Comparison of ENCODE assay signal across 25 cellular contexts in genomic region chr4:183343730-183344129, GRCh38. TPM values are rescaled to one million over a fixed set of nuclear protein-coding genes. Genes with fewer than 3 reads are reported as not detected.
"Had no signal": no experiment of that assay in that cellular context is flagged by ENCODE, and none has a peak within 500 bp of the region (broad histone marks: within the 10 kb centered on the region; RNA-seq: fewer than 3 reads in every experiment).

No MANE protein-coding gene starts in this region.

- DNase-seq: dermis blood vessel endothelial cell; esophagus squamous epithelium; foreskin fibroblast; kidney glomerular epithelial cell; mammary epithelial cell; mucosa of descending colon; naive thymus-derived CD8-positive, alpha-beta T cell; nucleus accumbens; ovary; right cardiac atrium; stimulated activated CD4-positive, alpha-beta T cell treated with anti-CD3 and anti-CD28 coated beads, Interleukin-15, amount 100 ng/mL, for 24 hours; stimulated activated CD4-positive, alpha-beta T cell treated with anti-CD3 and anti-CD28 coated beads, Interleukin-1b, Interleukin-23, amount 100 ng/mL, for 48 hours; stimulated activated CD4-positive, alpha-beta T cell treated with anti-CD3 and anti-CD28 coated beads, Interleukin-4, amount 100 ng/mL, for 24 hours; tibial artery had no signal

- H3K27ac ChIP-seq: esophagus squamous epithelium, gastroesophageal sphincter, hepatocyte, neural progenitor cell, ovary, tibial artery, upper lobe of left lung, vagina had no signal

- H3K36me3 ChIP-seq: esophagus squamous epithelium, gastroesophageal sphincter, neural progenitor cell, ovary, tibial artery, upper lobe of left lung, vagina had no signal

- H3K9me3 ChIP-seq: esophagus squamous epithelium, gastroesophageal sphincter, mucosa of descending colon, ovary, tibial artery, upper lobe of left lung, vagina had no signal

- H3K36me3 Mint-ChIP-seq: naive thymus-derived CD8-positive, alpha-beta T cell; neural progenitor cell; stimulated activated memory B cell treated with anti-CD40 and anti-IgM and Interleukin-4, amounts not matched to agents 10 μg/mL and 1 μg/mL and 100 μg/mL, for 72 hours had no signal

- H3K27me3 ChIP-seq: hepatocyte, neural progenitor cell, ovary, upper lobe of left lung, vagina had no signal

- ATAC-seq: gastroesophageal sphincter had no signal

- H3K27ac Mint-ChIP-seq: naive thymus-derived CD8-positive, alpha-beta T cell; progenitor cell of endocrine pancreas; stimulated activated memory B cell treated with anti-CD40 and anti-IgM and Interleukin-4, amounts not matched to agents 10 μg/mL and 1 μg/mL and 100 μg/mL, for 72 hours; stimulated activated naive CD8-positive, alpha-beta T cell treated with anti-CD3 and anti-CD28 coated beads, Interleukin-15, Interleukin-2, amounts not matched to agents 100 ng/mL and 50 ng/mL, for 24 hours had no signal

- H3K4me3 ChIP-seq: hepatocyte, mucosa of descending colon, neural progenitor cell, ovary, tibial artery had no signal

- H3K4me3 Mint-ChIP-seq: neural progenitor cell; stimulated activated memory B cell treated with anti-CD40 and anti-IgM and Interleukin-4, amounts not matched to agents 10 μg/mL and 1 μg/mL and 100 μg/mL, for 72 hours; stimulated activated naive CD8-positive, alpha-beta T cell treated with anti-CD3 and anti-CD28 coated beads, Interleukin-15, Interleukin-2, amounts not matched to agents 100 ng/mL and 50 ng/mL, for 24 hours had no signal

- H3K9me3 Mint-ChIP-seq: naive thymus-derived CD8-positive, alpha-beta T cell; stimulated activated memory B cell treated with anti-CD40 and anti-IgM and Interleukin-4, amounts not matched to agents 10 μg/mL and 1 μg/mL and 100 μg/mL, for 72 hours; stimulated activated naive CD8-positive, alpha-beta T cell treated with anti-CD3 and anti-CD28 coated beads, Interleukin-15, Interleukin-2, amounts not matched to agents 100 ng/mL and 50 ng/mL, for 24 hours had no signal

RNA-seq across cellular contexts. Expression of gene CLDN24, which starts 21.5 kb away (rescaled TPM):
- total RNA-seq: dermis blood vessel endothelial cell; epithelial cell of proximal tubule; esophagus squamous epithelium; gastroesophageal sphincter; hepatocyte; lower leg skin; mammary epithelial cell; mucosa of descending colon; naive thymus-derived CD8-positive, alpha-beta T cell; ovary; progenitor cell of endocrine pancreas; right cardiac atrium; temporal lobe; upper lobe of left lung; vagina had no signal
- polyA plus RNA-seq: mammary epithelial cell, ovary, right cardiac atrium had no signal

RNA-seq across cellular contexts. Expression of gene CLDN22, which starts 23.7 kb away (rescaled TPM):
- total RNA-seq: dermis blood vessel endothelial cell; epithelial cell of proximal tubule; hepatocyte; lower leg skin; mammary epithelial cell; mucosa of descending colon; naive thymus-derived CD8-positive, alpha-beta T cell; progenitor cell of endocrine pancreas; right cardiac atrium; temporal lobe; vagina had no signal
- polyA plus RNA-seq: hepatocyte, mammary epithelial cell had no signal
